ENCODE assay signal across 22 cellular contexts in genomic region chr9:23567756-23568155, GRCh38.
"Had no signal": no experiment of that assay in that cellular context is flagged by ENCODE, and none has a peak within 500 bp of the region (broad histone marks: within the 10 kb centered on the region; RNA-seq: fewer than 3 reads in every experiment).

No MANE protein-coding gene starts in this region.

- FAIRE-seq: HTR-8/SVneo, K562, RCC 7860 had no signal

- H3K27me3 Mint-ChIP-seq: IgD-negative memory B cell had no signal

- H3K27me3 ChIP-seq: SJSA1 had no signal

- H3K4me3 ChIP-seq: K562, SJSA1, SK-N-MC had no signal

- H3K36me3 Mint-ChIP-seq: IgD-negative memory B cell had no signal

- H3K36me3 ChIP-seq: SJSA1 had no signal

- DNase-seq: Kasumi-1, MM.1S, NCI-H1092 treated with DMSO at 0.1 percent for 48 hours, NCI-H1436, NCI-H187, NCI-H2029, NCI-H2081 treated with DMSO at 0.1 percent for 48 hours, NCI-H2227 treated with DMSO at 0.1 percent for 48 hours, NCI-H510A treated with DMSO at 0.1 percent for 48 hours, NCI-H526, NCI-H82, Right ventricle myocardium superior, RPMI8226, SIG-M5 had no signal

- H3K4me1 Mint-ChIP-seq: IgD-negative memory B cell had no signal

- H3K27ac Mint-ChIP-seq: IgD-negative memory B cell had no signal

- H3K27ac ChIP-seq: HL-60, KMS-11, SJSA1, SK-N-MC had no signal

- H3K4me2 ChIP-seq: KMS-11 had no signal

- H3K4me1 ChIP-seq: SJSA1 had no signal

- H3K9me3 ChIP-seq: SJSA1 had no signal

- H3K9ac ChIP-seq: KMS-11 had no signal

- H3K4me3 Mint-ChIP-seq: IgD-negative memory B cell had no signal
